In the genomic region with DNA sequence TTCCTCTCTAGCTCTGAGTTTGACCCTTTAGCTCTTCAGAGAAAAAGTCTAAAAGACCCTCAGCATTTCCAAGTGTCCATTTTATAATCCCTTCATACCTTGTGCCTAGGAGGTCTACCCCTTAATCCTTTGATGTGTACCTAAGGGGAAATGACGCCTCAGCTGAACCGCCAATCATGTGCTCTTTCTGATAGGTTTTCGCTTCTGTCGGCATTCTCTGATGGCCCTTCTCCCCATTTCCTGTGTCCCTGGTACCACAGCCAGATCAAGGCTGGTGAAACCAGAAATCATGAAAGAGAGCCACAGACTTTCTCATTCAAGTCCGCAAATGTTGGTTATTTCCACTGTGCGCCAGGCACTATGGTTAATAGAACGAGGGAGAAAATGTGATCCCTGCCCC, we compare ENCODE assay signal across 10 cellular contexts.
"Had no signal": no experiment of that assay in that cellular context is flagged by ENCODE, and none has a peak within 500 bp of the region (broad histone marks: within the 10 kb centered on the region; RNA-seq: fewer than 3 reads in every experiment).

No MANE protein-coding gene starts in this region.

- H3K27ac Mint-ChIP-seq: GM23338, HFFc6 had no signal

- H3K4me2 ChIP-seq: GM23338 had no signal

- H3K9me3 Mint-ChIP-seq: GM23338, HFFc6 had no signal

- H3K4me1 ChIP-seq: HAP-1 had no signal

- H3K4me3 ChIP-seq: GM23248, GM23338, HAP-1 had no signal

- H3K9me3 ChIP-seq: HAP-1 had no signal

- DNase-seq: GM23248, GOT3, H7, HCEC 1CT, HFFc6 had no signal

- ATAC-seq: GM23338, HCT116 had no signal

- H3K27ac ChIP-seq: GM23248 had no signal

- H3K36me3 ChIP-seq: HAP-1 had no signal

- H2AFZ ChIP-seq: GM23248, GM23338 had no signal

- H3K4me3 Mint-ChIP-seq: GM23338, HFFc6 had no signal

- FAIRE-seq: H1, H54 had no signal

- H3K9ac ChIP-seq: GM23248 had no signal
